In the genomic region with DNA sequence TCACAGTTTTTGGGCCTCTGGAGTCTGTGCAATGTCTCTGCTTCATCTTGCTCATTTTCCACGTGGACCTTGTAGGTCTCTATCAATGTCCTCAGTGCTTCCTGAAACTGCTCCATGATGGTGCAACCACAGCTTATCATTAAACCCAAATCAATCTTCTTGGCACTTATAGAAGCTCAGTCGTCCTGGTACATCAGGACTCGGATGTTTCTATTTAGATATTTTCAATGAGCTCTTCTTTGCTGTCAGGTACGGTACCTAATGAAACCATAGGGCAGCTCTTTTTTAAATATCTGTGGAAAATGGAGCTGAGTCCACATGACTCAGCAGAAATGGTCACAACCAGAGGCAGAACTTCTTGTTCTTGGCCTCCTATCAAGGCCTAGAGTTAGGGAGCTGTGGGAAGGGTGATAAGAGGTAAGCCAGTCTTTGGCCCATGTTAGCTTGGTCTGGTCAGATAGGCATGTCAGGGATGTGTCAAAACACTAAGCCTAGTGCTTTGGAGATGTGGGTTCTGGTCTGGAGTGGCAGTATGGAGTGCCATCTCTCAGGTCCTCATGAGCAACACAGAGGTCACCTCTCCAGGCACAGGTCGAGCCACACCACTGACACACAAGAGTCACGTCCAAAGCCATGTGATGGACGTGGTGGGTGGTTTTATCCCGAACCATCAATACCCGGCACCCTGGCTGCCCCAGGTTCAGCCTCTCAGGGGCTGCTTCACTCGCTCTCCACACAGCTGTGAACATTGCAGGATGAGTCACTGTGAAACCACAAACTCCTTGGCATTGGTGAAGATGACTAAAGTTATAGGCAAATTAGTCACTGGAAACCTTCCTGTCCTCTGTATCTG, we compare ENCODE assay signal across 9 cellular contexts.
DNase-seq lines count a peak whose midpoint lies in the region; ATAC-seq and TF ChIP-seq lines count a peak whose summit lies in the region.
"Had no signal": no experiment of that assay in that cellular context is flagged by ENCODE, and none has a peak within 500 bp of the region (broad histone marks: within the 10 kb centered on the region; RNA-seq: fewer than 3 reads in every experiment).

No MANE protein-coding gene starts in this region.

- intact Hi-C loops in A673 (cut with micrococcal nuclease; ENCODE audit: unreplicated experiment): no loop called here

- ATAC-seq in GM19035 (IDR thresholded peaks at IDR 0.05; ENCODE audit: unreplicated experiment) (peak; percentile 85), HG03159 (IDR thresholded peaks at IDR 0.05; ENCODE audit: unreplicated experiment) (peak; percentile 87)
- ATAC-seq in activated naive CD4-positive, alpha-beta T cell treated with anti-CD3 and anti-CD28 coated beads, Interleukin-2, amount 50 U/mL, for 72 hours: peak; percentile 93 to 96

- peaks cover 4 to 5% of the 10 kb centered on the region in 2 donors for H3K36me3 Mint-ChIP-seq in activated naive CD4-positive, alpha-beta T cell treated with anti-CD3 and anti-CD28 coated beads, Interleukin-2, amount 50 U/mL, for 72 hours

- no peaks in the 10 kb centered on the region for H3K27me3 ChIP-seq in A673 (replicated peaks; ENCODE audit: insufficient read depth, low read depth, low read length, poor library complexity)

- POLR2A ChIA-PET in A673 (lab: Charles Lee; ENCODE audit: low non-redundant PET): no interaction called here

- H3K4me1 ChIP-seq in A673 (ENCODE audit: insufficient read depth, low read length, poor library complexity, severe bottlenecking): no peaks in the 10 kb centered on the region

- no peaks in the 10 kb centered on the region for H3K9me3 Mint-ChIP-seq in activated naive CD4-positive, alpha-beta T cell treated with anti-CD3 and anti-CD28 coated beads, Interleukin-2, amount 50 U/mL, for 72 hours

- H3K4me3 ChIP-seq in A673 (ENCODE audit: low read depth, low read length, poor library complexity, severe bottlenecking): no peak overlapping the region
- H3K4me3 ChIP-seq: skin epidermis had no signal

- H3K27ac ChIP-seq in A673 (ENCODE audit: low read depth, low read length, poor library complexity, severe bottlenecking): no peak overlapping the region

- H3K9me3 ChIP-seq in A673 (ENCODE audit: low read depth, low read length, poor library complexity, severe bottlenecking): no peaks in the 10 kb centered on the region

- H3K27ac Mint-ChIP-seq in activated naive CD4-positive, alpha-beta T cell treated with anti-CD3 and anti-CD28 coated beads, Interleukin-2, amount 50 U/mL, for 72 hours: peak overlapping the region; percentile 73 to 80

- CTCF ChIA-PET in A673 (lab: Charles Lee): no interaction called here

- no peaks in the 10 kb centered on the region for H3K36me3 ChIP-seq in A673 (ENCODE audit: insufficient read depth, low read length, poor library complexity, severe bottlenecking)

- DNase-seq in A673 (ENCODE audit: low spot score): peak; percentile 71
- peak; percentile 90 for DNase-seq in SIG-M5 treated with dmso at 0.1 percent for 504 hours (lab: John Stamatoyannopoulos, UW; ENCODE audit: unreplicated experiment)
- peak; percentile 67 to 91 for DNase-seq in activated naive CD4-positive, alpha-beta T cell treated with anti-CD3 and anti-CD28 coated beads, Interleukin-2, amount 50 U/mL, for 72 hours (ENCODE audit: low spot score in 2 of 2)
- peak; percentile 68 for DNase-seq in inferior parietal cortex (ENCODE audit: extremely low spot score)
- peak; percentile 42 for DNase-seq in stimulated activated CD8-positive, alpha-beta memory T cell treated with anti-CD3 and anti-CD28 coated beads, Interleukin-12 subunit alpha, Interleukin-12 subunit beta, amount 100 ng/mL, for 24 hours (ENCODE audit: extremely low read depth)
- no peak for DNase-seq in NCI-H128 (lab: John Stamatoyannopoulos, UW; ENCODE audit: unreplicated experiment)

- no peak for TF ChIP-seq CTCF in A673 (conservative IDR thresholded peaks at IDR 0.05; ENCODE audit: low read depth, low read length)

- BruUV-seq in A673 (replicated peaks; lab: Mats Ljungman, UMichigan): no TSS peak
